In genomic region chr13:91136806-91137205, GRCh38 we compare ENCODE assay signal across 18 cellular contexts.
"Had no signal": no experiment of that assay in that cellular context is flagged by ENCODE, and none has a peak within 500 bp of the region (broad histone marks: within the 10 kb centered on the region; RNA-seq: fewer than 3 reads in every experiment).

No MANE protein-coding gene starts in this region.

- H3K4me1 ChIP-seq: esophagus squamous epithelium, lower lobe of right lung had no signal

- H3K27ac Mint-ChIP-seq: activated naive CD4-positive, alpha-beta T cell treated with anti-CD3 and anti-CD28 coated beads, Interleukin-2, amount 50 U/mL, for 24 hours; natural killer cell; progenitor cell of endocrine pancreas had no signal

- ATAC-seq: left cardiac atrium; lower lobe of right lung; natural killer cell; stimulated activated naive CD8-positive, alpha-beta T cell treated with anti-CD3 and anti-CD28 coated beads, Interleukin-15, Interleukin-2, amounts not matched to agents 100 U/mL and 50 U/mL, for 24 hours had no signal

- H3K9me3 ChIP-seq: ascending aorta, esophagus squamous epithelium, lower lobe of right lung, tibial artery had no signal

- H3K27me3 Mint-ChIP-seq: activated naive CD4-positive, alpha-beta T cell treated with anti-CD3 and anti-CD28 coated beads, Interleukin-2, amount 50 U/mL, for 24 hours; progenitor cell of endocrine pancreas had no signal

- H3K36me3 Mint-ChIP-seq: activated naive CD4-positive, alpha-beta T cell treated with anti-CD3 and anti-CD28 coated beads, Interleukin-2, amount 50 U/mL, for 24 hours; natural killer cell had no signal

- DNase-seq: activated CD4-positive, alpha-beta T cell treated with anti-CD3 and anti-CD28 coated beads for 1 hour; activated gamma-delta T cell; cortex of kidney; effector CD8-positive, alpha-beta T cell; esophagus squamous epithelium; left cardiac atrium; lower lobe of right lung; natural killer cell; stimulated activated CD4-positive, alpha-beta T cell treated with anti-CD3 and anti-CD28 coated beads, Interleukin-2, amount 100 ng/mL, for 24 hours; stimulated activated naive CD8-positive, alpha-beta T cell treated with anti-CD3 and anti-CD28 coated beads, Interleukin-15, Interleukin-2, amounts not matched to agents 100 U/mL and 50 U/mL, for 24 hours; substantia nigra; T1000; tibial artery; WERI-Rb-1 had no signal

- H3K4me1 Mint-ChIP-seq: activated naive CD4-positive, alpha-beta T cell treated with anti-CD3 and anti-CD28 coated beads, Interleukin-2, amount 50 U/mL, for 24 hours; central memory CD8-positive, alpha-beta T cell; natural killer cell had no signal

- H3K4me3 Mint-ChIP-seq: activated naive CD4-positive, alpha-beta T cell treated with anti-CD3 and anti-CD28 coated beads, Interleukin-2, amount 50 U/mL, for 24 hours; central memory CD8-positive, alpha-beta T cell; natural killer cell had no signal

- H3K27me3 ChIP-seq: ascending aorta, tibial artery had no signal

- H3K9me3 Mint-ChIP-seq: activated naive CD4-positive, alpha-beta T cell treated with anti-CD3 and anti-CD28 coated beads, Interleukin-2, amount 50 U/mL, for 24 hours; central memory CD8-positive, alpha-beta T cell; natural killer cell had no signal

- H3K4me3 ChIP-seq: ascending aorta, esophagus squamous epithelium, lower lobe of right lung, tibial artery had no signal

- H3K36me3 ChIP-seq: ascending aorta, esophagus squamous epithelium, lower lobe of right lung, tibial artery, WERI-Rb-1 had no signal

- H3K27ac ChIP-seq: ascending aorta, esophagus squamous epithelium, lower lobe of right lung, tibial artery, WERI-Rb-1 had no signal
